Comparison of ENCODE assay signal across 16 cellular contexts in genomic region chr9:88927510-88927909, GRCh38.
DNase-seq lines count a peak whose midpoint lies in the region; ATAC-seq and TF ChIP-seq lines count a peak whose summit lies in the region.
"Had no signal": no experiment of that assay in that cellular context is flagged by ENCODE, and none has a peak within 500 bp of the region (broad histone marks: within the 10 kb centered on the region; RNA-seq: fewer than 3 reads in every experiment).

No MANE protein-coding gene starts in this region.

- no peaks in the 10 kb centered on the region for H3K36me3 ChIP-seq in DND-41 (ENCODE audit: insufficient read depth, low read length)
- H3K36me3 ChIP-seq in brain microvascular endothelial cell (replicated peaks): no peaks in the 10 kb centered on the region

- no peak overlapping the region for H3K4me3 ChIP-seq in DND-41 (ENCODE audit: low read depth in 1 of 2, low read length in 2 of 2)
- H3K4me3 ChIP-seq in brain microvascular endothelial cell (ENCODE audit: low read depth, low read length): no peak overlapping the region
- H3K4me3 ChIP-seq: mucosa of descending colon had no signal

- no peaks in the 10 kb centered on the region for H4K20me1 ChIP-seq in DND-41 (ENCODE audit: insufficient read depth, low read length)

- DNase-seq in DND-41 (no peak), SKM-1 treated with dmso at 0.1 percent for 144 hours (lab: John Stamatoyannopoulos, UW; ENCODE audit: unreplicated experiment) (peak; percentile 58), medulla oblongata (ENCODE audit: extremely low spot score) (no peak), nucleus accumbens (lab: John Stamatoyannopoulos, UW) (no peak), brain microvascular endothelial cell (no peak), NCI-H1105 treated with DMSO at 0.1 percent for 48 hours (lab: John Stamatoyannopoulos, UW) (no peak)
- DNase-seq: activated CD4-positive, alpha-beta T cell treated with anti-CD3 and anti-CD28 coated beads for 4 hours; activated T-cell treated with anti-CD3 and anti-CD28 coated beads, Interleukin-2, amount 50 U/mL, for 48 hours; aorta; mucosa of descending colon; NCI-H1417 treated with DMSO at 0.1 percent for 48 hours; stimulated activated CD4-positive, alpha-beta T cell treated with anti-CD3 and anti-CD28 coated beads, Interleukin-2, amount 100 ng/mL, for 48 hours; stimulated activated naive CD8-positive, alpha-beta T cell treated with anti-CD3 and anti-CD28 coated beads, Interleukin-15, Interleukin-2, amounts not matched to agents 100 U/mL and 50 U/mL, for 24 hours had no signal

- no peak for TF ChIP-seq CTCF in DND-41 (IDR thresholded peaks at IDR 0.05; ENCODE audit: borderline replicate concordance, extremely low read depth, low read length, poor library complexity, severe bottlenecking)
- TF ChIP-seq CTCF in brain microvascular endothelial cell (IDR thresholded peaks at IDR 0.05; ENCODE audit: low read depth, low read length, missing control alignments): no peak

- no peak overlapping the region for H3K4me2 ChIP-seq in DND-41 (ENCODE audit: insufficient read depth, low read length)

- H3K9me3 ChIP-seq in DND-41 (ENCODE audit: insufficient read depth, low read length, severe bottlenecking): no peaks in the 10 kb centered on the region
- H3K9me3 ChIP-seq: mucosa of descending colon had no signal

- H2AFZ ChIP-seq in DND-41 (ENCODE audit: low read depth, low read length): no peak overlapping the region

- H3K27ac ChIP-seq in DND-41 (ENCODE audit: low read length) (no peak overlapping the region), brain microvascular endothelial cell (no peak overlapping the region)

- H3K27me3 ChIP-seq in DND-41 (ENCODE audit: insufficient read depth, low read length, poor library complexity): no peaks in the 10 kb centered on the region
- no peaks in the 10 kb centered on the region for H3K27me3 ChIP-seq in brain microvascular endothelial cell (replicated peaks)

- no peaks in the 10 kb centered on the region for H3K79me2 ChIP-seq in DND-41 (ENCODE audit: insufficient read depth, low read length)

- no peak overlapping the region for H3K9ac ChIP-seq in DND-41 (ENCODE audit: low read depth, low read length)

- peaks cover 17% of the 10 kb centered on the region for H3K4me1 ChIP-seq in DND-41 (ENCODE audit: insufficient read depth, low read length)

- in situ Hi-C loops in brain microvascular endothelial cell (cut with HindIII; ENCODE audit: low pct_ligation_motif_present, low sequenced_read_pairs): no loop called here

- ATAC-seq in DND-41 (ENCODE audit: insufficient read depth, low read depth) (peak; percentile 52), GM21515 (IDR thresholded peaks at IDR 0.05; ENCODE audit: unreplicated experiment) (peak; percentile 54), HG03469 (IDR thresholded peaks at IDR 0.05; ENCODE audit: unreplicated experiment) (peak; percentile 84)
- ATAC-seq: HCT116; mucosa of descending colon; stimulated activated naive CD8-positive, alpha-beta T cell treated with anti-CD3 and anti-CD28 coated beads, Interleukin-15, Interleukin-2, amounts not matched to agents 100 U/mL and 50 U/mL, for 24 hours had no signal
